22 cellular contexts compared by ENCODE assay signal in genomic region chr6:117138407-117138806, GRCh38.
DNase-seq lines count a peak whose midpoint lies in the region; ATAC-seq and TF ChIP-seq lines count a peak whose summit lies in the region.
"Had no signal": no experiment of that assay in that cellular context is flagged by ENCODE, and none has a peak within 500 bp of the region (broad histone marks: within the 10 kb centered on the region; RNA-seq: fewer than 3 reads in every experiment).

No MANE protein-coding gene starts in this region.

- peak overlapping the region in 11 of 12 donors; percentile 28 to 90 (median 71) for H3K27ac ChIP-seq in heart left ventricle
- no peak overlapping the region for H3K27ac ChIP-seq in mesendoderm (ENCODE audit: low read depth, low read length)
- peak overlapping the region; percentile 88 to 94 (median 92) for H3K27ac ChIP-seq in gastrocnemius medialis
- H3K27ac ChIP-seq: 22Rv1; BLaER1 treated with 17β-estradiol and CSF1 and Interleukin-3, amounts not matched to agents 10 nM and 100 nM had no signal

- H3K27me3 ChIP-seq in heart left ventricle (no peaks in the 10 kb centered on the region), mesendoderm (ENCODE audit: insufficient read depth, low read length, poor library complexity) (no peaks in the 10 kb centered on the region), gastrocnemius medialis (no peaks in the 10 kb centered on the region)
- H3K27me3 ChIP-seq: BE2C; BLaER1 treated with 17β-estradiol and CSF1 and Interleukin-3, amounts not matched to agents 10 nM and 100 nM had no signal

- H3K4me2 ChIP-seq in mesendoderm (ENCODE audit: low read length): no peak overlapping the region

- H3K79me1 ChIP-seq in mesendoderm (ENCODE audit: low read length): no peaks in the 10 kb centered on the region

- 51 to 54% (median 52%) methylated on average over 2 of the region's 2 CpGs for WGBS in heart left ventricle, 4 donors
- WGBS in mesendoderm (ENCODE audit: extremely low coverage, insufficient coverage, low lambda C conversion rate): no CpG with 5 or more reads among the region's 2 CpGs

- H3K9me3 ChIP-seq in heart left ventricle (no peaks in the 10 kb centered on the region), gastrocnemius medialis (no peaks in the 10 kb centered on the region)
- H3K9me3 ChIP-seq: BE2C; BLaER1 treated with 17β-estradiol and CSF1 and Interleukin-3, amounts not matched to agents 10 nM and 100 nM; HAP-1 had no signal

- intact Hi-C loops in heart left ventricle (cut with DNase I): no loop called here
- intact Hi-C loops in Right ventricle myocardium inferior (cut with DNase I): no loop called here
- intact Hi-C loops in left ventricle myocardium superior (cut with micrococcal nuclease): no loop called here
- intact Hi-C loops in gastrocnemius medialis (cut with DNase I; ENCODE audit: low total_unique reads): loop anchor here (1.0 to 10.0 kb wide), 5 partner anchors 28 to 256 kb away; no protein-coding TSS in a partner anchor

- no peak for TF ChIP-seq POLR2A in heart left ventricle (IDR thresholded peaks at IDR 0.05)
- no peak for TF ChIP-seq POLR2A in gastrocnemius medialis (IDR thresholded peaks at IDR 0.05)

- DNase-seq in heart left ventricle: no peak
- no peak for DNase-seq in Right ventricle myocardium inferior (ENCODE audit: missing footprints)
- no peak for DNase-seq in left ventricle myocardium superior
- no peak for DNase-seq in mesendoderm
- DNase-seq in gastrocnemius medialis: peak; percentile 27 to 39
- no peak for DNase-seq in activated naive CD4-positive, alpha-beta T cell (lab: John Stamatoyannopoulos, UW)
- no peak for DNase-seq in NCI-H226
- DNase-seq in activated T-cell treated with anti-CD3 and anti-CD28 coated beads for 4 hours: no peak
- DNase-seq: AML-193; BE2C; CD4-positive, alpha-beta T cell; CD8-positive, alpha-beta memory T cell; DMS 273 treated with DMSO at 0.1 percent for 48 hours; DMS79; EL; GDM1; GOT3; HFFc6 had no signal

- in situ Hi-C loops in gastrocnemius medialis (cut with MboI; ENCODE audit: low sequenced_read_pairs in 4 of 4): loop anchor here in 1 of 4 donors (10.0 kb wide), 1 partner anchor 164 kb away; no protein-coding TSS in a partner anchor

- no peak overlapping the region for H2AK5ac ChIP-seq in mesendoderm (ENCODE audit: low read length)

- H2BK5ac ChIP-seq in mesendoderm (ENCODE audit: low read length): no peak overlapping the region

- H3K18ac ChIP-seq in mesendoderm (ENCODE audit: low read length): peak overlapping the region; percentile 51

- peak; percentile 11 to 65 (median 26) for ATAC-seq in heart left ventricle
- no peak for ATAC-seq in Right ventricle myocardium inferior
- peak; percentile 10 for ATAC-seq in left ventricle myocardium superior
- ATAC-seq in gastrocnemius medialis: peak; percentile 51 to 73
- ATAC-seq: GM12878 had no signal

- TF ChIP-seq CTCF in heart left ventricle (IDR thresholded peaks at IDR 0.05) (no peak), gastrocnemius medialis (IDR thresholded peaks at IDR 0.05 in 4 of 5, conservative IDR thresholded peaks at IDR 0.05 in 1 of 5) (no peak)

- no peak overlapping the region for H3K9ac ChIP-seq in mesendoderm (ENCODE audit: low read length)
- H3K9ac ChIP-seq: BLaER1 treated with 17β-estradiol and CSF1 and Interleukin-3, amounts not matched to agents 10 nM and 100 nM had no signal

- H3K23ac ChIP-seq in mesendoderm (ENCODE audit: low read length): no peak overlapping the region

- H3K4ac ChIP-seq in mesendoderm (ENCODE audit: low read depth, low read length): no peak overlapping the region

- H2BK120ac ChIP-seq in mesendoderm (ENCODE audit: low read depth, low read length): no peak overlapping the region

- H3K4me3 ChIP-seq in heart left ventricle (no peak overlapping the region), mesendoderm (ENCODE audit: low read length) (no peak overlapping the region), gastrocnemius medialis (peak overlapping the region in 2 of 4 donors; percentile 14)
- H3K4me3 ChIP-seq: BLaER1 treated with 17β-estradiol and CSF1 and Interleukin-3, amounts not matched to agents 10 nM and 100 nM; GM12878; HAP-1 had no signal

- no peak overlapping the region for H3K56ac ChIP-seq in mesendoderm (ENCODE audit: low read length)

- H4K5ac ChIP-seq in mesendoderm (ENCODE audit: low read length): no peak overlapping the region

- H4K8ac ChIP-seq in mesendoderm (ENCODE audit: low read depth, low read length): no peak overlapping the region

- no peaks in the 10 kb centered on the region for H3K79me2 ChIP-seq in mesendoderm (ENCODE audit: control insufficient read depth, insufficient read depth, low read length)

- H3K36me3 ChIP-seq in heart left ventricle: no peaks in the 10 kb centered on the region
- H3K36me3 ChIP-seq in mesendoderm (ENCODE audit: control insufficient read depth, insufficient read depth, low read length): no peaks in the 10 kb centered on the region
- H3K36me3 ChIP-seq in gastrocnemius medialis: no peaks in the 10 kb centered on the region
- H3K36me3 ChIP-seq: BE2C; BLaER1 treated with 17β-estradiol and CSF1 and Interleukin-3, amounts not matched to agents 10 nM and 100 nM; HAP-1 had no signal

- H3K4me1 ChIP-seq in heart left ventricle (peaks cover 0 to 34% (median 11%) of the 10 kb centered on the region in 12 donors), mesendoderm (ENCODE audit: control insufficient read depth, low read depth, low read length) (no peaks in the 10 kb centered on the region), gastrocnemius medialis (peaks cover 27 to 36% of the 10 kb centered on the region in 2 donors)
- H3K4me1 ChIP-seq: BE2C, HAP-1 had no signal

- H2BK15ac ChIP-seq in mesendoderm (replicated peaks; ENCODE audit: low read depth): no peak overlapping the region

Comparison
In these comparisons a context has a peak if more than half of its experiments do, and no peak if none do; other contexts are left out.
1. DNase-seq: peak in gastrocnemius medialis (2 of 2); none in heart left ventricle (0 of 5), Right ventricle myocardium inferior (single experiment), left ventricle myocardium superior (single experiment), mesendoderm (single experiment), activated naive CD4-positive, alpha-beta T cell (0 of 4), NCI-H226 (single experiment) and activated T-cell treated with anti-CD3 and anti-CD28 coated beads for 4 hours (single experiment).